In genomic region chr21:32698286-32698685, GRCh38 we compare ENCODE assay signal across 1 cellular context.
TF ChIP-seq lines count a peak whose summit lies in the region.

No MANE protein-coding gene starts in this region.

TF ChIP-seq in GM12878, 131 proteins besides CTCF, POLR2A, EP300 and RAD21:
- no peak for TF ChIP-seq SMC3 (IDR thresholded peaks at IDR 0.05; ENCODE audit: borderline replicate concordance, low read length)
- TF ChIP-seq E2F8 (IDR thresholded peaks at IDR 0.05; ENCODE audit: low read depth, partially characterized antibody): no peak
- no peak for TF ChIP-seq KLF5 (IDR thresholded peaks at IDR 0.05; ENCODE audit: partially characterized antibody)
